Comparison of ENCODE assay signal across 1 cellular context in genomic region chr11:69644071-69644961, GRCh38.
TF ChIP-seq lines count a peak whose summit lies in the region.

No MANE protein-coding gene starts in this region.

TF ChIP-seq in HepG2, 621 proteins besides CTCF, POLR2A, EP300 and RAD21 (continued from another document and continues in another):
- TF ChIP-seq SNAPC4 (CRISPR knock-in tag; IDR thresholded peaks at IDR 0.05): 0 out of 2 replicates have a peak, but pooled peaks have one; percentile 23
- no peak for TF ChIP-seq MBD4 (IDR thresholded peaks at IDR 0.05; ENCODE audit: borderline replicate concordance, low read length)
- no peak for TF ChIP-seq SOX6 (IDR thresholded peaks at IDR 0.05)
- peak; percentile 73 for TF ChIP-seq SOX6 (CRISPR knock-in tag; IDR thresholded peaks at IDR 0.05)
- no peak for TF ChIP-seq ZNF761 (CRISPR knock-in tag; conservative IDR thresholded peaks at IDR 0.05)
- no peak for TF ChIP-seq RAD51 (IDR thresholded peaks at IDR 0.05; ENCODE audit: borderline replicate concordance)
- TF ChIP-seq MXI1 (IDR thresholded peaks at IDR 0.05; ENCODE audit: borderline replicate concordance, low read depth, low read length): peak; percentile 76; the same call in 1 of the 3 replicates
- peak; percentile 25; the same call in 1 of the 2 replicates for TF ChIP-seq USF2 (IDR thresholded peaks at IDR 0.05; ENCODE audit: low read depth, low read length)
- peak; percentile 70; the same call in 1 of the 2 replicates for TF ChIP-seq USF2 (CRISPR knock-in tag; IDR thresholded peaks at IDR 0.05; ENCODE audit: borderline replicate concordance)
- TF ChIP-seq RARG (CRISPR knock-in tag; IDR thresholded peaks at IDR 0.05; ENCODE audit: low read depth): no peak
- TF ChIP-seq ZNF772 (CRISPR knock-in tag; IDR thresholded peaks at IDR 0.05): peak; percentile 82; the same call in 1 of the 2 replicates
- TF ChIP-seq IRF9 (CRISPR knock-in tag; IDR thresholded peaks at IDR 0.05; ENCODE audit: borderline replicate concordance): peak; percentile 31; the same call in 1 of the 2 replicates
- no peak for TF ChIP-seq ZNF451 (CRISPR knock-in tag; IDR thresholded peaks at IDR 0.05)
- TF ChIP-seq NFE2L1 (CRISPR knock-in tag; IDR thresholded peaks at IDR 0.05; ENCODE audit: borderline replicate concordance): no peak
- 0 out of 2 replicates have a peak, but pooled peaks have one; percentile 20 for TF ChIP-seq ZMYM2 (CRISPR knock-in tag; IDR thresholded peaks at IDR 0.05)
- TF ChIP-seq ZGPAT (CRISPR knock-in tag; IDR thresholded peaks at IDR 0.05): peak; percentile 66
- no peak for TF ChIP-seq ZBTB14 (CRISPR knock-in tag; IDR thresholded peaks at IDR 0.05)
- TF ChIP-seq ZFAT (CRISPR knock-in tag; conservative IDR thresholded peaks at IDR 0.05): no peak
- 0 out of 2 replicates have a peak, but pooled peaks have one; percentile 16 for TF ChIP-seq ZNF263 (CRISPR knock-in tag; IDR thresholded peaks at IDR 0.05)
- TF ChIP-seq ZNF879 (CRISPR knock-in tag; IDR thresholded peaks at IDR 0.05): no peak
- no peak for TF ChIP-seq ADNP (CRISPR knock-in tag; IDR thresholded peaks at IDR 0.05)
- 0 out of 2 replicates have a peak, but pooled peaks have one; percentile 50 for TF ChIP-seq KAT7 (CRISPR knock-in tag; IDR thresholded peaks at IDR 0.05; ENCODE audit: borderline replicate concordance)
- TF ChIP-seq NFRKB (IDR thresholded peaks at IDR 0.05): no peak
- no peak for TF ChIP-seq ELK4 (CRISPR knock-in tag; IDR thresholded peaks at IDR 0.05; ENCODE audit: borderline replicate concordance)
- TF ChIP-seq NKX3-1 (CRISPR knock-in tag; IDR thresholded peaks at IDR 0.05): peak; percentile 62; the same call in 1 of the 2 replicates
- 0 out of 2 replicates have a peak, but pooled peaks have one; percentile 23 for TF ChIP-seq RCOR2 (CRISPR knock-in tag; IDR thresholded peaks at IDR 0.05)
- TF ChIP-seq ZFP36L2 (CRISPR knock-in tag; IDR thresholded peaks at IDR 0.05): no peak
- 0 out of 2 replicates have a peak, but pooled peaks have one; percentile 61 for TF ChIP-seq MED1 (CRISPR knock-in tag; IDR thresholded peaks at IDR 0.05)
- TF ChIP-seq ZNF660 (CRISPR knock-in tag; IDR thresholded peaks at IDR 0.05; ENCODE audit: borderline replicate concordance, low read depth): no peak
- no peak for TF ChIP-seq ZBTB1 (CRISPR knock-in tag; IDR thresholded peaks at IDR 0.05; ENCODE audit: borderline replicate concordance)
- TF ChIP-seq ZNF563 (CRISPR knock-in tag; IDR thresholded peaks at IDR 0.05): peak; percentile 81; the same call in 1 of the 2 replicates
- TF ChIP-seq MXD3 (CRISPR knock-in tag; IDR thresholded peaks at IDR 0.05): peak; percentile 91
- TF ChIP-seq E2F2 (CRISPR knock-in tag; IDR thresholded peaks at IDR 0.05; ENCODE audit: borderline replicate concordance): no peak
- TF ChIP-seq MZF1 (CRISPR knock-in tag; IDR thresholded peaks at IDR 0.05; ENCODE audit: borderline replicate concordance): no peak
- no peak; the same call in 1 of the 2 replicates for TF ChIP-seq POLR2AphosphoS5 (IDR thresholded peaks at IDR 0.05; ENCODE audit: low read depth, low read length)
- peak; percentile 61 for TF ChIP-seq RBM22 (optimal IDR thresholded peaks at IDR 0.05; ENCODE audit: low read length)
- TF ChIP-seq FUBP1 (CRISPR knock-in tag; IDR thresholded peaks at IDR 0.05; ENCODE audit: borderline replicate concordance): no peak
- peak; percentile 86; the same call in 1 of the 2 replicates for TF ChIP-seq MXD4 (CRISPR knock-in tag; IDR thresholded peaks at IDR 0.05)
- no peak for TF ChIP-seq ZBTB20 (CRISPR knock-in tag; IDR thresholded peaks at IDR 0.05; ENCODE audit: borderline replicate concordance, low read depth)
- peak; percentile 48 for TF ChIP-seq TEAD3 (CRISPR knock-in tag; optimal IDR thresholded peaks at IDR 0.05; ENCODE audit: borderline replicate concordance)
- TF ChIP-seq ATM (IDR thresholded peaks at IDR 0.05; ENCODE audit: borderline replicate concordance): no peak
- peak; percentile 63; the same call in 1 of the 2 replicates for TF ChIP-seq MTA1 (CRISPR knock-in tag; IDR thresholded peaks at IDR 0.05; ENCODE audit: borderline replicate concordance)
- TF ChIP-seq CCAR2 (optimal IDR thresholded peaks at IDR 0.05; ENCODE audit: low read depth, low read length): no peak
- TF ChIP-seq HOXA5 (CRISPR knock-in tag; IDR thresholded peaks at IDR 0.05): 0 out of 2 replicates have a peak, but pooled peaks have one; percentile 24
- no peak for TF ChIP-seq ZFP62 (CRISPR knock-in tag; IDR thresholded peaks at IDR 0.05)
- peak; percentile 69; the same call in 1 of the 2 replicates for TF ChIP-seq TGIF2 (CRISPR knock-in tag; IDR thresholded peaks at IDR 0.05)
- TF ChIP-seq TMF1 (CRISPR knock-in tag; IDR thresholded peaks at IDR 0.05; ENCODE audit: low read depth): no peak
- no peak for TF ChIP-seq SNAPC2 (CRISPR knock-in tag; IDR thresholded peaks at IDR 0.05)
- TF ChIP-seq ZNF343 (CRISPR knock-in tag; IDR thresholded peaks at IDR 0.05): no peak
- TF ChIP-seq ZNF713 (CRISPR knock-in tag; IDR thresholded peaks at IDR 0.05): no peak
- no peak for TF ChIP-seq TERF1 (CRISPR knock-in tag; IDR thresholded peaks at IDR 0.05)
- no peak for TF ChIP-seq ZNF256 (CRISPR knock-in tag; conservative IDR thresholded peaks at IDR 0.05)
